1 cellular context compared by ENCODE assay signal in genomic region chr17:28427982-28428381, GRCh38.
TF ChIP-seq lines count a peak whose summit lies in the region.
"Not testable (repeated sequence)": the region's sequence is repeated elsewhere in the genome, so short reads cannot be mapped to it uniquely, and the experiment has no call there.

No MANE protein-coding gene starts in this region.

TF ChIP-seq in HepG2, 621 proteins besides CTCF, POLR2A, EP300 and RAD21 (continues in another document):
- not testable (repeated sequence) for TF ChIP-seq SOX6 (IDR thresholded peaks at IDR 0.05); HNF4G (CRISPR knock-in tag; IDR thresholded peaks at IDR 0.05; ENCODE audit: borderline replicate concordance, low read depth); FOXP1 (IDR thresholded peaks at IDR 0.05); FOXA1 (CRISPR knock-in tag; IDR thresholded peaks at IDR 0.05); CREB1 (IDR thresholded peaks at IDR 0.05)
- TF ChIP-seq SOX6 (CRISPR knock-in tag; IDR thresholded peaks at IDR 0.05) (peak; percentile 63), HNF4G (IDR thresholded peaks at IDR 0.05; ENCODE audit: borderline replicate concordance, low read depth, low read length) (0 out of 2 replicates have a peak, but pooled peaks have one; percentile 22), NR2F1 (CRISPR knock-in tag; IDR thresholded peaks at IDR 0.05) (peak in 1 of 2 experiments; percentile 91; a peak in 2 of 4 replicates), ONECUT2 (CRISPR knock-in tag; IDR thresholded peaks at IDR 0.05) (peak; percentile 77), HMG20A (CRISPR knock-in tag; IDR thresholded peaks at IDR 0.05; ENCODE audit: borderline replicate concordance) (peak; percentile 19; the same call in 1 of the 2 replicates), FOXP1 (CRISPR knock-in tag; IDR thresholded peaks at IDR 0.05) (peak; percentile 61; the same call in 1 of the 2 replicates), SALL1 (CRISPR knock-in tag; IDR thresholded peaks at IDR 0.05) (peak; percentile 61; the same call in 1 of the 2 replicates), RARA (CRISPR knock-in tag; IDR thresholded peaks at IDR 0.05) (peak; percentile 52; the same call in 1 of the 2 replicates), SKI (IDR thresholded peaks at IDR 0.05; ENCODE audit: partially characterized antibody) (peak; percentile 48), NCOR1 (IDR thresholded peaks at IDR 0.05; ENCODE audit: borderline replicate concordance, low read length) (peak; percentile 35; the same call in 1 of the 2 replicates), HNF4A (CRISPR knock-in tag; IDR thresholded peaks at IDR 0.05) (peak; percentile 47), RERE (CRISPR knock-in tag; IDR thresholded peaks at IDR 0.05; ENCODE audit: low read depth) (peak; percentile 40; the same call in 1 of the 2 replicates), PAXIP1 (CRISPR knock-in tag; conservative IDR thresholded peaks at IDR 0.05) (peak; percentile 77), MED1 (CRISPR knock-in tag; IDR thresholded peaks at IDR 0.05) (0 out of 2 replicates have a peak, but pooled peaks have one; percentile 20), ZNF362 (CRISPR knock-in tag; IDR thresholded peaks at IDR 0.05; ENCODE audit: borderline replicate concordance) (peak; percentile 87), ARID5B (CRISPR knock-in tag; IDR thresholded peaks at IDR 0.05) (peak; percentile 56; the same call in 1 of the 2 replicates), NR2F2 (IDR thresholded peaks at IDR 0.05; ENCODE audit: borderline replicate concordance, low read depth) (peak; percentile 80; the same call in 1 of the 2 replicates), FOXA1 (IDR thresholded peaks at IDR 0.05) (peak; percentile 53; the same call in 1 of the 2 replicates), FOXJ3 (CRISPR knock-in tag; IDR thresholded peaks at IDR 0.05; ENCODE audit: borderline replicate concordance) (0 out of 2 replicates have a peak, but pooled peaks have one; percentile 28), HHEX (CRISPR knock-in tag; IDR thresholded peaks at IDR 0.05) (peak; percentile 59; the same call in 1 of the 2 replicates), MIXL1 (CRISPR knock-in tag; IDR thresholded peaks at IDR 0.05) (peak; percentile 83), NR2F6 (IDR thresholded peaks at IDR 0.05) (peak; percentile 91), NR2F6 (CRISPR knock-in tag; IDR thresholded peaks at IDR 0.05) (peak; percentile 62), CREB1 (CRISPR knock-in tag; IDR thresholded peaks at IDR 0.05) (0 out of 2 replicates have a peak, but pooled peaks have one; percentile 20), GATAD2A (CRISPR knock-in tag; IDR thresholded peaks at IDR 0.05) (peak; percentile 67), TBX3 (IDR thresholded peaks at IDR 0.05; ENCODE audit: borderline replicate concordance) (peak; percentile 68; the same call in 1 of the 2 replicates), ZGPAT (CRISPR knock-in tag; IDR thresholded peaks at IDR 0.05) (peak; percentile 44; the same call in 1 of the 2 replicates), ZNF770 (CRISPR knock-in tag; IDR thresholded peaks at IDR 0.05) (peak; percentile 57; the same call in 1 of the 2 replicates), FOXA3 (CRISPR knock-in tag; IDR thresholded peaks at IDR 0.05) (peak; percentile 67), ZNF609 (CRISPR knock-in tag; IDR thresholded peaks at IDR 0.05; ENCODE audit: borderline replicate concordance) (peak; percentile 44; the same call in 1 of the 2 replicates), THAP11 (CRISPR knock-in tag; IDR thresholded peaks at IDR 0.05) (0 out of 2 replicates have a peak, but pooled peaks have one; percentile 30)
